33 cellular contexts compared by ENCODE assay signal in the genomic region with DNA sequence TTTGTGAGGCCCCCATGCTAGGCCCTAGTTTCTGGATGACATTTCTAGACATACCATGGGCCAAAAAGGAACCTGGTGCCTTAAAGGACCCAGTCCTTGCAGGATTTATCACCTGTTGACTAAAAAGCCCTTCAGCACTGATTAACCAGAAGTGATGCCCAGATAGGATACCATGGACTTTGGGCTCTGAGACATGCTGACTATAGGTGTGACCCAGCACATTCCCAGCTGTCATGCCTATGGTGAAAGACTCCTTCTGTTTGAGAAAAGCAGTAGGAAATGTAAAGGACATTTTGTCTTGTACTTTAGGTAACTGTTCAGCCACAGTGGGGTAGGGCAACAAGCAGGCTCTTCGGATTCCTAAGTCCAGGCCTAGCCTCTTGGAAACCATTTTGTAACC.
"Had no signal": no experiment of that assay in that cellular context is flagged by ENCODE, and none has a peak within 500 bp of the region (broad histone marks: within the 10 kb centered on the region; RNA-seq: fewer than 3 reads in every experiment).

No MANE protein-coding gene starts in this region.

- H3K4me3 ChIP-seq: adrenal gland, body of pancreas, breast epithelium, MG63, PC-9, SJCRH30, SK-N-MC had no signal

- H3K9me3 ChIP-seq: adrenal gland, body of pancreas had no signal

- DNase-seq: activated CD4-positive, alpha-beta T cell treated with anti-CD3 and anti-CD28 coated beads for 36 hours; activated CD4-positive, alpha-beta T cell treated with anti-CD3 and anti-CD28 coated beads, Interleukin-2, amount 10 ng/mL, durations not matched to agents 7 days and 5 days; activated CD4-positive, alpha-beta T cell treated with anti-CD3 and anti-CD28 coated beads, Interleukin-2, amount 50 U/mL, for 48 hours; activated CD8-positive, alpha-beta memory T cell treated with anti-CD3 and anti-CD28 coated beads, Interleukin-2, amount 50 U/mL, for 4 hours; activated CD8-positive, alpha-beta T cell treated with anti-CD3 and anti-CD28 coated beads, Interleukin-2, amount 10 ng/mL, durations not matched to agents 7 days and 5 days; activated gamma-delta T cell treated with Interleukin-2 at 50 U/mL for 16 hours; activated naive CD4-positive, alpha-beta T cell treated with anti-CD3 and anti-CD28 coated beads for 36 hours; activated T-cell treated with anti-CD3 and anti-CD28 coated beads for 4 hours; activated T-cell treated with anti-CD3 and anti-CD28 coated beads, Interleukin-2, amount 50 U/mL, for 4 hours; adrenal gland; body of pancreas; Karpas-422; MG63; NCI-H1048; NCI-H1105 treated with DMSO at 0.1 percent for 48 hours; NCI-H1436; NCI-H1694; NCI-H1930; NCI-H2081 treated with DMSO at 0.1 percent for 48 hours; NCI-H226; NCI-H446 treated with DMSO at 0.1 percent for 48 hours; NCI-H524 treated with DMSO at 0.1 percent for 48 hours; NCI-H748 treated with DMSO at 0.1 percent for 48 hours; PC-9; SHP77; SJCRH30 had no signal

- FAIRE-seq: astrocyte, TTC549 had no signal

- ATAC-seq: activated CD4-positive, alpha-beta T cell treated with anti-CD3 and anti-CD28 coated beads for 36 hours; activated CD4-positive, CD25-positive, alpha-beta regulatory T cell treated with anti-CD3 and anti-CD28 coated beads, Interleukin-2, amount 50 U/mL, for 24 hours; activated CD8-positive, alpha-beta T cell treated with anti-CD3 and anti-CD28 coated beads, Interleukin-2, amount 10 ng/mL, durations not matched to agents 7 days and 5 days; activated naive CD4-positive, alpha-beta T cell treated with anti-CD3 and anti-CD28 coated beads, Interleukin-2, amount 50 U/mL, for 72 hours; activated T-cell treated with anti-CD3 and anti-CD28 coated beads, Interleukin-2, amount 50 U/mL, for 4 hours; body of pancreas; WTC11 had no signal

- H3K27me3 ChIP-seq: adrenal gland, body of pancreas, breast epithelium, MG63, SJCRH30 had no signal

- H3K4me1 ChIP-seq: adrenal gland, body of pancreas, breast epithelium, SJCRH30 had no signal

- H3K36me3 ChIP-seq: adrenal gland, breast epithelium, MG63, SJCRH30 had no signal

- H3K27ac ChIP-seq: adrenal gland, body of pancreas, breast epithelium, PC-9, SJCRH30, SK-N-MC had no signal
